8 cellular contexts compared by ENCODE assay signal in the genomic region with DNA sequence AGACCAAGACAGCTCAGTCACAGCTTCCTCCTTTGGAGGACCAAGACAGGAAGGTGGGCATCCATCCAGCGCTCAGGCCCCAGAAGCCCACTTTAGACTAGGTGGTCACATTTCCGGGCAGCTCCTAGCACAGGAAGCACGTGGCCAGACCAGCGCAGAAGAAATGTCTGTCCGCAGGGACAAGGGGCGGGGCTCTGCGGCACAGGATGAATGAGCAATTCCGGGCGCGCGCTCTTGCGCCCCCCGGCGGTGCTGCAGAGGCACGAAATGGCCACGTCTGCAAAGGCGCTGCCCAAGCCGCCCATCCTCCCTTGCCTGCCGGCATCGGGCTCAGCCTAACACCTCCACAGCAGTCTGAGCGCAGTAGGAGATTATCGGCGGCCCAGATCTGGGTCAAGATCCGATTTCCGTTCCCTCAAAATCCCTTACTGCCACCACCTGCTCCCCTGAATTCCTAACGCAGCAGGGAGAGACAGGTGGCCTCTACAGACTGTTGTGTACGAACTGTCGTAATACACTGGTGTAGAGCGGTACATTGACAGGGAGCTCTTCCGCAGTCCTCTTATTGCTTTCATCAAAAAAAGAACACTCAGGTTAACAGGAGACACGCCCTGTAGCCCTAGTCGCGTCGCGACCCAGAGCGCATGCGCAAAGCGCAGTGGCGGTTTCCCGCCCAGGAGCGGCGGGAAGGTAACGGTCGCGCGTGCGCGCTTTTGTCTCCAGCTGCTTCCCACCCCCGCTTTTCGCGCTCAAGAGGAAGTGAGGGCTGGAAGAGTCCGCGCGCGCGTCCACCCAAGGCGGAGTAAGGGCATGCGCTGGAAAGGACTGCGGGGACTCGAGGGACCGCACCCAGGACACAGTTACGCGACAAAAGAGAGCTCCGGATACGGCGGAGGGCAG. TPM values are rescaled to one million over a fixed set of nuclear protein-coding genes. Genes with fewer than 3 reads are reported as not detected.
DNase-seq lines count a peak whose midpoint lies in the region; TF ChIP-seq lines count a peak whose summit lies in the region.

No MANE protein-coding gene starts in this region.

- H3K4me2 ChIP-seq in neural progenitor cell: peak overlapping the region; percentile 84

- H3K9me3 ChIP-seq in MG63 (peaks cover 2% of the 10 kb centered on the region; the same call in 1 of the 2 replicates), neural progenitor cell (ENCODE audit: low read depth) (no peaks in the 10 kb centered on the region), stomach (no peaks in the 10 kb centered on the region)

- DNase-seq in GF-D8 (lab: John Stamatoyannopoulos, UW): peak; percentile 82
- DNase-seq in HCEC 1CT: peak; percentile 92
- peak; percentile 95 for DNase-seq in MG63
- peak; percentile 76 for DNase-seq in SHP77 treated with DMSO at 0.1 percent for 48 hours (lab: John Stamatoyannopoulos, UW)
- peak; percentile 89 for DNase-seq in activated gamma-delta T cell treated with Interleukin-2 at 50 U/mL for 16 hours
- DNase-seq in foreskin fibroblast: peak; percentile 93 to 98
- peak; percentile 95 for DNase-seq in neural progenitor cell (ENCODE audit: low spot score)
- DNase-seq in stomach: peak; percentile 95

- no peak overlapping the region for H2AFZ ChIP-seq in neural progenitor cell (replicated peaks)

- WGBS in stomach, 5 donors: 0 to 1% (median 0%) methylated on average over 47 to 66 of the region's 66 CpGs

- no peaks in the 10 kb centered on the region for H3K27me3 ChIP-seq in MG63
- no peaks in the 10 kb centered on the region for H3K27me3 ChIP-seq in neural progenitor cell
- H3K27me3 ChIP-seq in stomach: no peaks in the 10 kb centered on the region

- H3K4me1 ChIP-seq in neural progenitor cell (peaks cover 21% of the 10 kb centered on the region), stomach (peaks cover 16 to 41% (median 38%) of the 10 kb centered on the region in 4 donors)

- H3K9me3 Mint-ChIP-seq in neural progenitor cell: no peaks in the 10 kb centered on the region

- H3K4me3 ChIP-seq in MG63 (peak overlapping the region; percentile 100), foreskin fibroblast (ENCODE audit: low read depth in 1 of 2, low read length in 2 of 2) (peak overlapping the region; percentile 85 to 100), neural progenitor cell (peak overlapping the region; percentile 98), stomach (peak overlapping the region; percentile 68 to 88 (median 75))

- TF ChIP-seq EP300 in stomach (IDR thresholded peaks at IDR 0.05): no peak

- H4K20me1 ChIP-seq in neural progenitor cell (ENCODE audit: low read depth): peaks cover 31% of the 10 kb centered on the region

- H3K27ac Mint-ChIP-seq in neural progenitor cell: peak overlapping the region; percentile 97

- H3K36me3 ChIP-seq in MG63: peaks cover 38% of the 10 kb centered on the region
- H3K36me3 ChIP-seq in neural progenitor cell: peaks cover 7% of the 10 kb centered on the region
- peaks cover 16 to 32% (median 27%) of the 10 kb centered on the region in 4 donors for H3K36me3 ChIP-seq in stomach

- no peak for TF ChIP-seq POLR2A in stomach (IDR thresholded peaks at IDR 0.05)

- intact Hi-C loops in stomach (cut with DNase I; ENCODE audit: low total_unique reads): no loop called here

- H3K4me3 Mint-ChIP-seq in neural progenitor cell: peak overlapping the region; percentile 96

- peaks cover 2% of the 10 kb centered on the region for H3K27me3 Mint-ChIP-seq in neural progenitor cell (ENCODE audit: insufficient read depth, low read depth)

- H3K27ac ChIP-seq in neural progenitor cell (peak overlapping the region; percentile 74), stomach (peak overlapping the region; percentile 98 to 100 (median 99))

- peak; percentile 88 for TF ChIP-seq CTCF in foreskin fibroblast (IDR thresholded peaks at IDR 0.05; ENCODE audit: low read depth, low read length)
- TF ChIP-seq CTCF in neural progenitor cell (IDR thresholded peaks at IDR 0.05): peak; percentile 85
- TF ChIP-seq CTCF in stomach (IDR thresholded peaks at IDR 0.05): peak in 5 of 7 experiments; percentile 83 to 93 (median 87)

- peaks cover 49% of the 10 kb centered on the region for H3K4me1 Mint-ChIP-seq in neural progenitor cell

- H3K79me2 ChIP-seq in neural progenitor cell (ENCODE audit: low read depth): peaks cover 46% of the 10 kb centered on the region

- peaks cover 39% of the 10 kb centered on the region for H3K36me3 Mint-ChIP-seq in neural progenitor cell

- peak overlapping the region; percentile 83 for H3K9ac ChIP-seq in neural progenitor cell

- H3F3A ChIP-seq in neural progenitor cell (ENCODE audit: low read depth): peaks cover 57% of the 10 kb centered on the region

RNA-seq across cellular contexts. Expression of a gene that starts 0.8 kb away (rescaled TPM):
- 2,940 and 4,183 TPM in 2 replicates for total RNA-seq in MG63 (2014; rRNA removed; shearing (Covaris generic); ENCODE audit: low replicate concordance)
- total RNA-seq in neural progenitor cell (ENCODE audit: low replicate concordance) (2,741 and 4,208 TPM in 2 replicates), stomach (100 to 1,000 TPM; 205 to 529 (median 339) TPM)
- polyA plus RNA-seq in stomach: 100 to 1,000 TPM; 436 to 710 (median 468) TPM

RNA-seq across cellular contexts. Expression of a gene that starts 19.8 kb away (rescaled TPM):
- 20.5 and 28.4 TPM in 2 replicates for total RNA-seq in MG63 (2014; rRNA removed; shearing (Covaris generic); ENCODE audit: low replicate concordance)
- total RNA-seq in neural progenitor cell (ENCODE audit: low replicate concordance): 32.7 and 69.5 TPM in 2 replicates
- total RNA-seq in stomach: 10 to 100 TPM; 11.2 to 61.4 (median 54.9) TPM
- polyA plus RNA-seq in stomach: 10 to 100 TPM in 1 of 3 donors, 1 to 10 TPM in 2; 6.8 to 40.4 (median 7.8) TPM

RNA-seq across cellular contexts. Expression of a gene that starts 35.8 kb away (rescaled TPM):
- not detected in 2 replicates for total RNA-seq in MG63 (2014; rRNA removed; shearing (Covaris generic); ENCODE audit: low replicate concordance)
- total RNA-seq in neural progenitor cell (ENCODE audit: low replicate concordance): 0.03 TPM in 1 of 2 replicates, not detected in the other
- 1 to 10 TPM in 1 of 5 donors, under 1 TPM in 2, not detected in 2; 0.29 to 1.1 (median 0.58) TPM for total RNA-seq in stomach
- polyA plus RNA-seq in stomach: under 1 TPM; 0.10 to 0.15 (median 0.12) TPM

RNA-seq across cellular contexts. Expression of a gene that starts 58.5 kb away (rescaled TPM):
- 361 and 621 TPM in 2 replicates for total RNA-seq in MG63 (2014; rRNA removed; shearing (Covaris generic); ENCODE audit: low replicate concordance)
- total RNA-seq in neural progenitor cell (ENCODE audit: low replicate concordance): 1,211 and 1,863 TPM in 2 replicates
- 100 to 1,000 TPM in 4 of 5 donors, 10 to 100 TPM in 1; 82.2 to 279 (median 156) TPM for total RNA-seq in stomach
- 100 to 1,000 TPM in 1 of 3 donors, 10 to 100 TPM in 2; 64.5 to 104 (median 89.7) TPM for polyA plus RNA-seq in stomach

Comparison
In these comparisons a context has a peak if more than half of its experiments do, and no peak if none do; other contexts are left out.
1. Peak in every context shown above with its lines: DNase-seq, H3K4me3 ChIP-seq and H3K27ac ChIP-seq.